In genomic region chr14:77339407-77339806, GRCh38 we compare ENCODE assay signal across 18 cellular contexts. TPM values are rescaled to one million over a fixed set of nuclear protein-coding genes. Genes with fewer than 3 reads are reported as not detected.
DNase-seq lines count a peak whose midpoint lies in the region; ATAC-seq, FAIRE-seq and TF ChIP-seq lines count a peak whose summit lies in the region.
"Had no signal": no experiment of that assay in that cellular context is flagged by ENCODE, and none has a peak within 500 bp of the region (broad histone marks: within the 10 kb centered on the region; RNA-seq: fewer than 3 reads in every experiment).

No MANE protein-coding gene starts in this region.

- no peaks in the 10 kb centered on the region for H3K79me2 ChIP-seq in H9 (ENCODE audit: insufficient read depth, low read length)

- no peaks in the 10 kb centered on the region for H3K9me3 Mint-ChIP-seq in H9
- H3K9me3 Mint-ChIP-seq in Calu3 (ENCODE audit: low read depth, unreplicated experiment), result no peaks in the 10 kb centered on the region
- H3K9me3 Mint-ChIP-seq: activated naive CD4-positive, alpha-beta T cell treated with anti-CD3 and anti-CD28 coated beads for 36 hours; T-helper 2 cell treated with Interferon-gamma antibody and Interleukin-4, amounts not matched to agents 5 μg/mL and 100 μg/mL, for 36 hours had no signal

- no peak overlapping the region for H2BK120ac ChIP-seq in H9 (ENCODE audit: low read depth, low read length, poor library complexity, severe bottlenecking)

- no peak for FAIRE-seq in A549 (lab: Jason Lieb, UNC)

- no peak overlapping the region for H4K8ac ChIP-seq in H9 (replicated peaks; ENCODE audit: insufficient read length, low read depth, low read length)

- H3K27me3 Mint-ChIP-seq in H9 (ENCODE audit: low read depth), result no peaks in the 10 kb centered on the region
- no peaks in the 10 kb centered on the region for H3K27me3 Mint-ChIP-seq in Calu3 (ENCODE audit: unreplicated experiment)

- POLR2A ChIA-PET in A549 (lab: Yijun Ruan, JAX), result interaction anchor here (1.0 kb wide), 2 partner anchors 18 to 38 kb away, joined by 4 to 7 read pairs; partner anchors contain the start of genes GSTZ1, POMT2, SAMD15 and TMED8

- H2AFZ ChIP-seq in H9 (ENCODE audit: low read length), result no peak overlapping the region

- no peak overlapping the region for H2AK5ac ChIP-seq in H9 (ENCODE audit: insufficient read length, low read length)

- intact Hi-C loops in Calu3 (cut with micrococcal nuclease; ENCODE audit: unreplicated experiment), result no loop called here

- H3K36me3 Mint-ChIP-seq in H9 (ENCODE audit: insufficient read depth in 1 of 3, low read depth in 3 of 3) (peaks cover 19 to 31% (median 23%) of the 10 kb centered on the region in 3 experiments), Calu3 (ENCODE audit: insufficient read depth, unreplicated experiment) (no peaks in the 10 kb centered on the region)

- no peak for TF ChIP-seq EP300 in A549 (IDR thresholded peaks at IDR 0.05)

- no peak overlapping the region for H4K5ac ChIP-seq in H9 (ENCODE audit: insufficient read length, low read depth, low read length)

- H3K27me3 ChIP-seq in H9 (ENCODE audit: insufficient read depth, low read length) (no peaks in the 10 kb centered on the region), adipocyte (replicated peaks; ENCODE audit: control insufficient read depth, insufficient read depth, low read length) (no peaks in the 10 kb centered on the region)
- H3K27me3 ChIP-seq: brain microvascular endothelial cell, SJSA1, thyroid gland had no signal

- peak; percentile 34 to 65; a peak in 3 of 6 replicates for ATAC-seq in A549

- peaks cover 75 to 86% of the 10 kb centered on the region in 2 experiments for H3K4me1 Mint-ChIP-seq in H9
- no peaks in the 10 kb centered on the region for H3K4me1 Mint-ChIP-seq in Calu3 (ENCODE audit: low read depth, unreplicated experiment)

- H3K4ac ChIP-seq in H9 (ENCODE audit: low read depth, low read length), result no peak overlapping the region

- H3K9me3 ChIP-seq in A549 (no peaks in the 10 kb centered on the region), H9 (ENCODE audit: control insufficient read depth, low read depth, low read length) (no peaks in the 10 kb centered on the region), adipocyte (ENCODE audit: control insufficient read depth, low read length) (no peaks in the 10 kb centered on the region)
- H3K9me3 ChIP-seq: SJSA1, thyroid gland had no signal

- H4K91ac ChIP-seq in H9 (ENCODE audit: insufficient read length, low read depth, low read length), result no peak overlapping the region

- TF ChIP-seq CTCF in A549 (IDR thresholded peaks at IDR 0.05) (no peak), H9 (conservative IDR thresholded peaks at IDR 0.05) (no peak), fibroblast of the aortic adventitia (IDR thresholded peaks at IDR 0.05; ENCODE audit: insufficient read depth, low read length) (no peak), Calu3 (IDR thresholded peaks at IDR 0.05; ENCODE audit: unreplicated experiment) (no peak)

- no peak overlapping the region for H3K4me3 Mint-ChIP-seq in H9
- H3K4me3 Mint-ChIP-seq in Calu3 (ENCODE audit: low read depth, unreplicated experiment), result no peak overlapping the region
- H3K4me3 Mint-ChIP-seq: activated naive CD4-positive, alpha-beta T cell treated with anti-CD3 and anti-CD28 coated beads for 36 hours; T-helper 2 cell treated with Interferon-gamma antibody and Interleukin-4, amounts not matched to agents 5 μg/mL and 100 μg/mL, for 36 hours had no signal

- H3K4me2 ChIP-seq in A549 (peak overlapping the region; percentile 49), H9 (ENCODE audit: insufficient read depth, insufficient read length, low read length) (no peak overlapping the region)

- H3K4me3 ChIP-seq in A549, result no peak overlapping the region
- H3K4me3 ChIP-seq in adipocyte (ENCODE audit: low read length), result no peak overlapping the region
- no peak overlapping the region for H3K4me3 ChIP-seq in fibroblast of the aortic adventitia (ENCODE audit: low read depth, low read length)
- H3K4me3 ChIP-seq: SJSA1, thyroid gland had no signal

- no peak for TF ChIP-seq POLR2A in A549 (IDR thresholded peaks at IDR 0.05; ENCODE audit: low read length)

- H3K27ac Mint-ChIP-seq in H9, result peak overlapping the region in 2 of 3 experiments; percentile 44 to 99; a peak in 4 of 7 replicates
- no peak overlapping the region for H3K27ac Mint-ChIP-seq in Calu3 (ENCODE audit: unreplicated experiment)
- H3K27ac Mint-ChIP-seq: activated naive CD4-positive, alpha-beta T cell treated with anti-CD3 and anti-CD28 coated beads for 36 hours; T-helper 2 cell treated with Interferon-gamma antibody and Interleukin-4, amounts not matched to agents 5 μg/mL and 100 μg/mL, for 36 hours had no signal

- no peak overlapping the region for H3T11ph ChIP-seq in H9 (ENCODE audit: low read length)

- no peak for TF ChIP-seq RAD21 in A549 (conservative IDR thresholded peaks at IDR 0.05 in 1 of 2, IDR thresholded peaks at IDR 0.05 in 1 of 2)

- H2BK12ac ChIP-seq in H9 (ENCODE audit: insufficient read length, low read depth, low read length), result no peak overlapping the region

- CTCF ChIA-PET in A549 (lab: Yijun Ruan, JAX) (interaction anchor here (0.7 to 2.0 kb wide), 3 partner anchors 23 to 39 kb away, joined by 3 to 6 read pairs (median 4); partner anchors contain the start of genes SAMD15 and TMED8), Calu3 (lab: Charles Lee) (no interaction called here)

- no peak overlapping the region for H3K14ac ChIP-seq in H9 (ENCODE audit: insufficient read depth, low read length)

- 89% methylated on average over 1 of the region's 1 CpG for WGBS in A549 (ENCODE audit: missing lambda C conversion rate)
- WGBS in H9 (ENCODE audit: extremely low coverage, insufficient read length, low lambda C conversion rate), result no CpG with 5 or more reads among the region's 1 CpG

- no peaks in the 10 kb centered on the region for H4K20me1 ChIP-seq in H9 (ENCODE audit: control insufficient read depth, insufficient read depth, insufficient read length)

- no peak overlapping the region for H3K23ac ChIP-seq in H9 (ENCODE audit: insufficient read length, low read depth, low read length)

- no peaks in the 10 kb centered on the region for H3K23me2 ChIP-seq in H9 (ENCODE audit: insufficient read length, low read depth, low read length, poor library complexity, severe bottlenecking)

- peaks cover 24% of the 10 kb centered on the region for H3K36me3 ChIP-seq in adipocyte (ENCODE audit: control insufficient read depth, insufficient read depth, low read length, severe bottlenecking)
- H3K36me3 ChIP-seq: SJSA1 had no signal

- no peak overlapping the region for H3K56ac ChIP-seq in H9 (ENCODE audit: insufficient read length, low read depth, low read length)

- BruUV-seq in Calu3 (replicated peaks; lab: Mats Ljungman, UMichigan), result no TSS peak

- no peak overlapping the region for H2BK5ac ChIP-seq in H9 (ENCODE audit: insufficient read length, low read length)

- H3K79me1 ChIP-seq in H9 (ENCODE audit: insufficient read depth, low read depth, low read length, poor library complexity, severe bottlenecking), result no peaks in the 10 kb centered on the region

- H3K18ac ChIP-seq in H9 (ENCODE audit: insufficient read length, low read depth, low read length), result no peak overlapping the region

- H3K4me1 ChIP-seq in A549, result peaks cover 15% of the 10 kb centered on the region; the same call in 2 of the 3 replicates
- H3K4me1 ChIP-seq in H9 (ENCODE audit: insufficient read depth, low read length), result peaks cover 20% of the 10 kb centered on the region; the same call in 1 of the 2 replicates
- H3K4me1 ChIP-seq in adipocyte (ENCODE audit: control insufficient read depth, insufficient read depth, low read length), result peaks cover 13% of the 10 kb centered on the region
- H3K4me1 ChIP-seq: SJSA1, thyroid gland had no signal

- H3K27ac ChIP-seq in A549 (peak overlapping the region; percentile 21 to 38; a peak in 3 of 6 replicates), H9 (ENCODE audit: insufficient read length, low read depth, low read length) (no peak overlapping the region)
- H3K27ac ChIP-seq: brain microvascular endothelial cell, SJSA1, thyroid gland had no signal

- DNase-seq in A549 (ENCODE audit: low read depth in 1 of 2, low spot score in 1 of 2) (no peak), H9 (no peak), adipocyte (ENCODE audit: low read depth) (peak; percentile 63), fibroblast of the aortic adventitia (ENCODE audit: low read depth) (peak; percentile 59), Calu3 (no peak), NCI-H1105 treated with DMSO at 0.1 percent for 48 hours (lab: John Stamatoyannopoulos, UW) (no peak), cortex of kidney (lab: John Stamatoyannopoulos, UW) (no peak), ecto neural progenitor cell (ENCODE audit: low spot score) (no peak)
- DNase-seq: activated CD4-positive, alpha-beta T cell treated with anti-CD3 and anti-CD28 coated beads for 1 hour; activated naive CD4-positive, alpha-beta T cell treated with anti-CD3 and anti-CD28 coated beads for 36 hours; brain microvascular endothelial cell; GDM1; glutamatergic neuron; KG1; stimulated activated CD4-positive, alpha-beta T cell treated with anti-CD3 and anti-CD28 coated beads, Interleukin-2, amount 100 ng/mL, for 48 hours; thyroid gland had no signal

- H2BK15ac ChIP-seq in H9 (ENCODE audit: low read depth, low read length), result no peak overlapping the region

- H3K9ac ChIP-seq in H9 (ENCODE audit: extremely low read depth, insufficient read length, low read length) (no peak overlapping the region), adipocyte (ENCODE audit: low read length) (peak overlapping the region; percentile 28)

- H2BK20ac ChIP-seq in H9 (ENCODE audit: low read depth, low read length, poor library complexity, severe bottlenecking), result no peak overlapping the region

RNA-seq across cellular contexts. Expression of gene GSTZ1, which starts 18.6 kb away (rescaled TPM):
- polyA plus RNA-seq in A549 (2011; rRNA removed) (24.3 and 29.3 TPM in 2 replicates), A549 (2017; fragmentation: RNase III; extraction: RNeasy Plus Mini Kit Qiagen cat#74134 plus additional on column Dnase treatment) (29.7 to 33.6 TPM (median 30.1 TPM) in 3 replicates)
- 37.2 and 39.2 TPM in 2 replicates for polyA plus RNA-seq in A549 (2012; cell fraction: cytosol; rRNA removed)
- polyA plus RNA-seq in A549 (2012; cell fraction: nucleus; rRNA removed), result 37.8 and 38.6 TPM in 2 replicates
- 29.8 and 30.8 TPM in 2 replicates for polyA minus RNA-seq in A549 (2011; rRNA and poly(A)+ RNA removed)
- total RNA-seq in H9 (2021) (38.6 and 42.3 TPM in 2 replicates), fibroblast of the aortic adventitia (ENCODE audit: low replicate concordance) (19.3 and 19.9 TPM in 2 replicates), Calu3 (2022) (14.2 and 14.7 TPM in 2 replicates)

RNA-seq across cellular contexts. Expression of gene POMT2, which starts 18.7 kb away (rescaled TPM):
- 35.0 and 38.7 TPM in 2 replicates for polyA plus RNA-seq in A549 (2011; rRNA removed)
- 20.8 and 33.0 TPM in 2 replicates for polyA plus RNA-seq in A549 (2012; cell fraction: cytosol; rRNA removed)
- polyA plus RNA-seq in A549 (2012; cell fraction: nucleus; rRNA removed), result 113 and 122 TPM in 2 replicates
- 25.9 to 29.0 TPM (median 27.1 TPM) in 3 replicates for polyA plus RNA-seq in A549 (2017; fragmentation: RNase III; extraction: RNeasy Plus Mini Kit Qiagen cat#74134 plus additional on column Dnase treatment)
- polyA minus RNA-seq in A549 (2011; rRNA and poly(A)+ RNA removed), result 75.5 and 84.0 TPM in 2 replicates
- 19.9 and 25.2 TPM in 2 replicates for total RNA-seq in H9 (2021)
- total RNA-seq in fibroblast of the aortic adventitia (ENCODE audit: low replicate concordance), result 15.2 and 22.9 TPM in 2 replicates
- 21.7 and 22.9 TPM in 2 replicates for total RNA-seq in Calu3 (2022)

RNA-seq across cellular contexts. Expression of gene TMED8, which starts 37.5 kb away (rescaled TPM):
- polyA plus RNA-seq in A549 (2011; rRNA removed) (11.7 and 13.9 TPM in 2 replicates), A549 (2017; fragmentation: RNase III; extraction: RNeasy Plus Mini Kit Qiagen cat#74134 plus additional on column Dnase treatment) (8.1 to 8.8 TPM (median 8.8 TPM) in 3 replicates)
- 2.7 and 3.2 TPM in 2 replicates for polyA plus RNA-seq in A549 (2012; cell fraction: cytosol; rRNA removed)
- polyA plus RNA-seq in A549 (2012; cell fraction: nucleus; rRNA removed), result 2.2 and 3.2 TPM in 2 replicates
- 12.8 and 13.6 TPM in 2 replicates for polyA minus RNA-seq in A549 (2011; rRNA and poly(A)+ RNA removed)
- total RNA-seq in H9 (2021) (9.1 and 9.5 TPM in 2 replicates), fibroblast of the aortic adventitia (ENCODE audit: low replicate concordance) (7.4 and 14.5 TPM in 2 replicates), Calu3 (2022) (9.4 and 10.4 TPM in 2 replicates)

RNA-seq across cellular contexts. Expression of gene SAMD15, which starts 37.8 kb away (rescaled TPM):
- polyA plus RNA-seq in A549 (2011; rRNA removed) (2.0 and 2.7 TPM in 2 replicates), A549 (2017; fragmentation: RNase III; extraction: RNeasy Plus Mini Kit Qiagen cat#74134 plus additional on column Dnase treatment) (2.1 to 2.5 TPM (median 2.2 TPM) in 3 replicates)
- polyA plus RNA-seq in A549 (2012; cell fraction: cytosol; rRNA removed), result 0.58 and 0.75 TPM in 2 replicates
- 0.13 and 0.40 TPM in 2 replicates for polyA plus RNA-seq in A549 (2012; cell fraction: nucleus; rRNA removed)
- polyA minus RNA-seq in A549 (2011; rRNA and poly(A)+ RNA removed), result 0.95 and 1.4 TPM in 2 replicates
- total RNA-seq in H9 (2021) (1.1 and 2.7 TPM in 2 replicates), fibroblast of the aortic adventitia (ENCODE audit: low replicate concordance) (2.0 and 3.6 TPM in 2 replicates), Calu3 (2022) (0.52 and 1.1 TPM in 2 replicates)

Comparison
In these comparisons a context has a peak if more than half of its experiments do, and no peak if none do; other contexts are left out.
1. DNase-seq: peak in adipocyte (single experiment) and fibroblast of the aortic adventitia (single experiment); none in A549 (0 of 2), H9 (single experiment), Calu3 (single experiment), NCI-H1105 treated with DMSO at 0.1 percent for 48 hours (single experiment), cortex of kidney (single experiment) and ecto neural progenitor cell (single experiment).